In genomic region chr9:114397848-114398605, GRCh38 we compare ENCODE assay signal across 1 cellular context.
A peak's percentile ranks its signal among the peaks of the same experiment; 100 is the strongest.
TF ChIP-seq lines count a peak whose summit lies in the region.

No MANE protein-coding gene starts in this region.

TF ChIP-seq in HepG2, 621 proteins besides CTCF, POLR2A, EP300 and RAD21 (continued from another document and continues in another):
- TF ChIP-seq AHDC1 (CRISPR knock-in tag; IDR thresholded peaks at IDR 0.05; ENCODE audit: borderline replicate concordance) (no peak), TEAD2 (CRISPR knock-in tag; IDR thresholded peaks at IDR 0.05) (no peak), HNRNPLL (IDR thresholded peaks at IDR 0.05; ENCODE audit: low read depth, low read length, poor library complexity, severe bottlenecking) (peak; percentile 50), SP140L (CRISPR knock-in tag; IDR thresholded peaks at IDR 0.05; ENCODE audit: borderline replicate concordance) (no peak), ZNF343 (CRISPR knock-in tag; IDR thresholded peaks at IDR 0.05) (no peak), ZNF557 (CRISPR knock-in tag; IDR thresholded peaks at IDR 0.05) (no peak), ZNF549 (CRISPR knock-in tag; IDR thresholded peaks at IDR 0.05) (no peak), ZNF207 (IDR thresholded peaks at IDR 0.05; ENCODE audit: borderline replicate concordance) (no peak), MIER2 (CRISPR knock-in tag; IDR thresholded peaks at IDR 0.05) (no peak), ZNF282 (IDR thresholded peaks at IDR 0.05; ENCODE audit: partially characterized antibody) (no peak), HNRNPUL1 (IDR thresholded peaks at IDR 0.05; ENCODE audit: low read depth, low read length) (no peak), ZNF256 (CRISPR knock-in tag; conservative IDR thresholded peaks at IDR 0.05) (no peak), MBNL3 (CRISPR knock-in tag; conservative IDR thresholded peaks at IDR 0.05) (no peak), NR2F2 (IDR thresholded peaks at IDR 0.05; ENCODE audit: borderline replicate concordance, low read depth) (no peak), RXRB (CRISPR knock-in tag; IDR thresholded peaks at IDR 0.05; ENCODE audit: borderline replicate concordance) (no peak), NCOA2 (CRISPR knock-in tag; IDR thresholded peaks at IDR 0.05) (no peak), ZNF383 (CRISPR knock-in tag; IDR thresholded peaks at IDR 0.05; ENCODE audit: borderline replicate concordance) (no peak), ZSCAN12 (CRISPR knock-in tag; IDR thresholded peaks at IDR 0.05) (no peak), ZNF577 (CRISPR knock-in tag; IDR thresholded peaks at IDR 0.05; ENCODE audit: borderline replicate concordance, low read depth) (no peak), ZNF180 (CRISPR knock-in tag; IDR thresholded peaks at IDR 0.05; ENCODE audit: borderline replicate concordance, low read depth) (no peak), ZMYM3 (CRISPR knock-in tag; IDR thresholded peaks at IDR 0.05) (peak; percentile 93), ZNF709 (CRISPR knock-in tag; IDR thresholded peaks at IDR 0.05) (no peak), ZMAT5 (CRISPR knock-in tag; IDR thresholded peaks at IDR 0.05; ENCODE audit: borderline replicate concordance, low read depth) (no peak), MXI1 (IDR thresholded peaks at IDR 0.05; ENCODE audit: borderline replicate concordance, low read depth, low read length) (peak; percentile 36; the same call in 1 of the 3 replicates), KLF11 (CRISPR knock-in tag; IDR thresholded peaks at IDR 0.05) (no peak), RFX3 (CRISPR knock-in tag; IDR thresholded peaks at IDR 0.05) (0 out of 2 replicates have a peak, but pooled peaks have one; percentile 19), ZNF10 (CRISPR knock-in tag; IDR thresholded peaks at IDR 0.05; ENCODE audit: borderline replicate concordance, low read depth) (no peak), ZFAT (CRISPR knock-in tag; conservative IDR thresholded peaks at IDR 0.05) (no peak), ZXDC (CRISPR knock-in tag; IDR thresholded peaks at IDR 0.05) (no peak), RFXAP (CRISPR knock-in tag; IDR thresholded peaks at IDR 0.05; ENCODE audit: borderline replicate concordance) (no peak), ZNF484 (CRISPR knock-in tag; IDR thresholded peaks at IDR 0.05; ENCODE audit: borderline replicate concordance, low read depth) (no peak), SAP130 (CRISPR knock-in tag; IDR thresholded peaks at IDR 0.05; ENCODE audit: low read depth) (peak; percentile 64), SCMH1 (CRISPR knock-in tag; IDR thresholded peaks at IDR 0.05; ENCODE audit: borderline replicate concordance) (no peak), SNAPC5 (CRISPR knock-in tag; IDR thresholded peaks at IDR 0.05; ENCODE audit: borderline replicate concordance) (no peak)
- TF ChIP-seq, protein P1, sequence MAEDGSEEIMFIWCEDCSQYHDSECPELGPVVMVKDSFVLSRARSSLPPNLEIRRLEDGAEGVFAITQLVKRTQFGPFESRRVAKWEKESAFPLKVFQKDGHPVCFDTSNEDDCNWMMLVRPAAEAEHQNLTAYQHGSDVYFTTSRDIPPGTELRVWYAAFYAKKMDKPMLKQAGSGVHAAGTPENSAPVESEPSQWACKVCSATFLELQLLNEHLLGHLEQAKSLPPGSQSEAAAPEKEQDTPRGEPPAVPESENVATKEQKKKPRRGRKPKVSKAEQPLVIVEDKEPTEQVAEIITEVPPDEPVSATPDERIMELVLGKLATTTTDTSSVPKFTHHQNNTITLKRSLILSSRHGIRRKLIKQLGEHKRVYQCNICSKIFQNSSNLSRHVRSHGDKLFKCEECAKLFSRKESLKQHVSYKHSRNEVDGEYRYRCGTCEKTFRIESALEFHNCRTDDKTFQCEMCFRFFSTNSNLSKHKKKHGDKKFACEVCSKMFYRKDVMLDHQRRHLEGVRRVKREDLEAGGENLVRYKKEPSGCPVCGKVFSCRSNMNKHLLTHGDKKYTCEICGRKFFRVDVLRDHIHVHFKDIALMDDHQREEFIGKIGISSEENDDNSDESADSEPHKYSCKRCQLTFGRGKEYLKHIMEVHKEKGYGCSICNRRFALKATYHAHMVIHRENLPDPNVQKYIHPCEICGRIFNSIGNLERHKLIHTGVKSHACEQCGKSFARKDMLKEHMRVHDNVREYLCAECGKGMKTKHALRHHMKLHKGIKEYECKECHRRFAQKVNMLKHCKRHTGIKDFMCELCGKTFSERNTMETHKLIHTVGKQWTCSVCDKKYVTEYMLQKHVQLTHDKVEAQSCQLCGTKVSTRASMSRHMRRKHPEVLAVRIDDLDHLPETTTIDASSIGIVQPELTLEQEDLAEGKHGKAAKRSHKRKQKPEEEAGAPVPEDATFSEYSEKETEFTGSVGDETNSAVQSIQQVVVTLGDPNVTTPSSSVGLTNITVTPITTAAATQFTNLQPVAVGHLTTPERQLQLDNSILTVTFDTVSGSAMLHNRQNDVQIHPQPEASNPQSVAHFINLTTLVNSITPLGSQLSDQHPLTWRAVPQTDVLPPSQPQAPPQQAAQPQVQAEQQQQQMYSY (CRISPR knock-in tag; IDR thresholded peaks at IDR 0.05): no peak
- TF ChIP-seq, protein P2, sequence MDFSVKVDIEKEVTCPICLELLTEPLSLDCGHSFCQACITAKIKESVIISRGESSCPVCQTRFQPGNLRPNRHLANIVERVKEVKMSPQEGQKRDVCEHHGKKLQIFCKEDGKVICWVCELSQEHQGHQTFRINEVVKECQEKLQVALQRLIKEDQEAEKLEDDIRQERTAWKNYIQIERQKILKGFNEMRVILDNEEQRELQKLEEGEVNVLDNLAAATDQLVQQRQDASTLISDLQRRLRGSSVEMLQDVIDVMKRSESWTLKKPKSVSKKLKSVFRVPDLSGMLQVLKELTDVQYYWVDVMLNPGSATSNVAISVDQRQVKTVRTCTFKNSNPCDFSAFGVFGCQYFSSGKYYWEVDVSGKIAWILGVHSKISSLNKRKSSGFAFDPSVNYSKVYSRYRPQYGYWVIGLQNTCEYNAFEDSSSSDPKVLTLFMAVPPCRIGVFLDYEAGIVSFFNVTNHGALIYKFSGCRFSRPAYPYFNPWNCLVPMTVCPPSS (IDR thresholded peaks at IDR 0.05): no peak
- TF ChIP-seq, protein P3, sequence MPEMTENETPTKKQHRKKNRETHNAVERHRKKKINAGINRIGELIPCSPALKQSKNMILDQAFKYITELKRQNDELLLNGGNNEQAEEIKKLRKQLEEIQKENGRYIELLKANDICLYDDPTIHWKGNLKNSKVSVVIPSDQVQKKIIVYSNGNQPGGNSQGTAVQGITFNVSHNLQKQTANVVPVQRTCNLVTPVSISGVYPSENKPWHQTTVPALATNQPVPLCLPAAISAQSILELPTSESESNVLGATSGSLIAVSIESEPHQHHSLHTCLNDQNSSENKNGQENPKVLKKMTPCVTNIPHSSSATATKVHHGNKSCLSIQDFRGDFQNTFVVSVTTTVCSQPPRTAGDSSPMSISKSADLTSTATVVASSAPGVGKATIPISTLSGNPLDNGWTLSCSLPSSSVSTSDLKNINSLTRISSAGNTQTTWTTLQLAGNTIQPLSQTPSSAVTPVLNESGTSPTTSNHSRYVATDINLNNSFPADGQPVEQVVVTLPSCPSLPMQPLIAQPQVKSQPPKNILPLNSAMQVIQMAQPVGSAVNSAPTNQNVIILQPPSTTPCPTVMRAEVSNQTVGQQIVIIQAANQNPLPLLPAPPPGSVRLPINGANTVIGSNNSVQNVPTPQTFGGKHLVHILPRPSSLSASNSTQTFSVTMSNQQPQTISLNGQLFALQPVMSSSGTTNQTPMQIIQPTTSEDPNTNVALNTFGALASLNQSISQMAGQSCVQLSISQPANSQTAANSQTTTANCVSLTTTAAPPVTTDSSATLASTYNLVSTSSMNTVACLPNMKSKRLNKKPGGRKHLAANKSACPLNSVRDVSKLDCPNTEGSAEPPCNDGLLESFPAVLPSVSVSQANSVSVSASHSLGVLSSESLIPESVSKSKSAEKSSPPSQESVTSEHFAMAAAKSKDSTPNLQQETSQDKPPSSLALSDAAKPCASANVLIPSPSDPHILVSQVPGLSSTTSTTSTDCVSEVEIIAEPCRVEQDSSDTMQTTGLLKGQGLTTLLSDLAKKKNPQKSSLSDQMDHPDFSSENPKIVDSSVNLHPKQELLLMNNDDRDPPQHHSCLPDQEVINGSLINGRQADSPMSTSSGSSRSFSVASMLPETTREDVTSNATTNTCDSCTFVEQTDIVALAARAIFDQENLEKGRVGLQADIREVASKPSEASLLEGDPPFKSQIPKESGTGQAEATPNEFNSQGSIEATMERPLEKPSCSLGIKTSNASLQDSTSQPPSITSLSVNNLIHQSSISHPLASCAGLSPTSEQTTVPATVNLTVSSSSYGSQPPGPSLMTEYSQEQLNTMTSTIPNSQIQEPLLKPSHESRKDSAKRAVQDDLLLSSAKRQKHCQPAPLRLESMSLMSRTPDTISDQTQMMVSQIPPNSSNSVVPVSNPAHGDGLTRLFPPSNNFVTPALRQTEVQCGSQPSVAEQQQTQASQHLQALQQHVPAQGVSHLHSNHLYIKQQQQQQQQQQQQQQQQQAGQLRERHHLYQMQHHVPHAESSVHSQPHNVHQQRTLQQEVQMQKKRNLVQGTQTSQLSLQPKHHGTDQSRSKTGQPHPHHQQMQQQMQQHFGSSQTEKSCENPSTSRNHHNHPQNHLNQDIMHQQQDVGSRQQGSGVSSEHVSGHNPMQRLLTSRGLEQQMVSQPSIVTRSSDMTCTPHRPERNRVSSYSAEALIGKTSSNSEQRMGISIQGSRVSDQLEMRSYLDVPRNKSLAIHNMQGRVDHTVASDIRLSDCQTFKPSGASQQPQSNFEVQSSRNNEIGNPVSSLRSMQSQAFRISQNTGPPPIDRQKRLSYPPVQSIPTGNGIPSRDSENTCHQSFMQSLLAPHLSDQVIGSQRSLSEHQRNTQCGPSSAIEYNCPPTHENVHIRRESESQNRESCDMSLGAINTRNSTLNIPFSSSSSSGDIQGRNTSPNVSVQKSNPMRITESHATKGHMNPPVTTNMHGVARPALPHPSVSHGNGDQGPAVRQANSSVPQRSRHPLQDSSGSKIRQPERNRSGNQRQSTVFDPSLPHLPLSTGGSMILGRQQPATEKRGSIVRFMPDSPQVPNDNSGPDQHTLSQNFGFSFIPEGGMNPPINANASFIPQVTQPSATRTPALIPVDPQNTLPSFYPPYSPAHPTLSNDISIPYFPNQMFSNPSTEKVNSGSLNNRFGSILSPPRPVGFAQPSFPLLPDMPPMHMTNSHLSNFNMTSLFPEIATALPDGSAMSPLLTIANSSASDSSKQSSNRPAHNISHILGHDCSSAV (CRISPR knock-in tag; IDR thresholded peaks at IDR 0.05; ENCODE audit: borderline replicate concordance): no peak
